In genomic region chr9:15286288-15286834, GRCh38 we compare ENCODE assay signal across 29 cellular contexts. TPM values are rescaled to one million over a fixed set of nuclear protein-coding genes. Genes with fewer than 3 reads are reported as not detected.
DNase-seq lines count a peak whose midpoint lies in the region; ATAC-seq, FAIRE-seq and TF ChIP-seq lines count a peak whose summit lies in the region.
"Had no signal": no experiment of that assay in that cellular context is flagged by ENCODE, and none has a peak within 500 bp of the region (broad histone marks: within the 10 kb centered on the region; RNA-seq: fewer than 3 reads in every experiment).

No MANE protein-coding gene starts in this region.

- H3K4me1 ChIP-seq in naive thymus-derived CD4-positive, alpha-beta T cell (ENCODE audit: control insufficient read depth in 2 of 2, insufficient read depth in 2 of 2, low read length in 2 of 2) = peaks cover 0 to 23% of the 10 kb centered on the region in 2 donors
- H3K4me1 ChIP-seq in HepG2 (ENCODE audit: insufficient read depth, low read length) = peaks cover 26% of the 10 kb centered on the region
- H3K4me1 ChIP-seq: psoas muscle, sigmoid colon, testis had no signal

- CTCF ChIA-PET in CD4-positive, alpha-beta T cell (lab: Charles Lee) = no interaction called here
- CTCF ChIA-PET in naive thymus-derived CD4-positive, alpha-beta T cell (lab: Charles Lee) = interaction anchor here (1.3 to 1.5 kb wide), 2 partner anchors 8 to 26 kb away, joined by 3 to 8 read pairs; no protein-coding TSS in a partner anchor
- CTCF ChIA-PET in HepG2 (lab: Yijun Ruan, JAX; ENCODE audit: low intra/inter-chr PET ratio, low total read pairs) = no interaction called here

- H3K27me3 Mint-ChIP-seq in CD4-positive, alpha-beta T cell = no peaks in the 10 kb centered on the region
- H3K27me3 Mint-ChIP-seq in central memory CD8-positive, alpha-beta T cell = no peaks in the 10 kb centered on the region
- H3K27me3 Mint-ChIP-seq in naive thymus-derived CD4-positive, alpha-beta T cell = no peaks in the 10 kb centered on the region

- no peak for TF ChIP-seq RAD21 in HepG2 (CRISPR knock-in tag; IDR thresholded peaks at IDR 0.05)

- no peak overlapping the region for H3K4me3 ChIP-seq in naive thymus-derived CD4-positive, alpha-beta T cell (ENCODE audit: low read length)
- no peak overlapping the region for H3K4me3 ChIP-seq in coronary artery
- no peak overlapping the region for H3K4me3 ChIP-seq in HepG2 (replicated peaks in 1 of 3; ENCODE audit: insufficient read depth in 1 of 3, low read depth in 2 of 3, low read length in 3 of 3)
- H3K4me3 ChIP-seq: GM23338, psoas muscle, sigmoid colon had no signal

- BruUV-seq in HepG2 (replicated peaks; lab: Mats Ljungman, UMichigan) = no TSS peak

- no peak for FAIRE-seq in HepG2 (lab: Jason Lieb, UNC)
- FAIRE-seq: urothelium cell line had no signal

- intact Hi-C loops in CD4-positive, alpha-beta T cell (cut with DNase I, micrococcal nuclease) = no loop called here
- intact Hi-C loops in naive thymus-derived CD4-positive, alpha-beta T cell (cut with micrococcal nuclease) = no loop called here
- intact Hi-C loops in HepG2 (cut with micrococcal nuclease; ENCODE audit: unreplicated experiment) = no loop called here

- no peak overlapping the region for H3K4me3 Mint-ChIP-seq in CD4-positive, alpha-beta T cell
- no peak overlapping the region for H3K4me3 Mint-ChIP-seq in central memory CD8-positive, alpha-beta T cell
- peak overlapping the region in 5 of 10 donors; percentile 1 to 41 (median 11) for H3K4me3 Mint-ChIP-seq in naive thymus-derived CD4-positive, alpha-beta T cell
- H3K4me3 Mint-ChIP-seq: GM23338; T-helper 1 cell treated with Interleukin-12 subunit alpha and Interleukin-12 subunit beta and Interleukin-4 antibody, amounts not matched to agents 30 μg/mL and 1 μg/mL, for 36 hours had no signal

- H2AFZ ChIP-seq in HepG2 (ENCODE audit: low read length) = no peak overlapping the region
- H2AFZ ChIP-seq: GM23338 had no signal

- peaks cover 61% of the 10 kb centered on the region for H3K79me2 ChIP-seq in HepG2 (ENCODE audit: insufficient read depth, low read length)

- H3K27me3 ChIP-seq in CD4-positive, alpha-beta T cell (ENCODE audit: control insufficient read depth, insufficient read depth, low read length) = no peaks in the 10 kb centered on the region
- H3K27me3 ChIP-seq in naive thymus-derived CD4-positive, alpha-beta T cell (ENCODE audit: control insufficient read depth in 2 of 2, insufficient read depth in 2 of 2, low read length in 2 of 2) = no peaks in the 10 kb centered on the region
- no peaks in the 10 kb centered on the region for H3K27me3 ChIP-seq in HepG2 (ENCODE audit: control insufficient read depth in 1 of 2, insufficient read depth in 2 of 2, low read length in 2 of 2)
- H3K27me3 ChIP-seq: sigmoid colon, testis had no signal

- no peak for TF ChIP-seq POLR2A in HepG2 (IDR thresholded peaks at IDR 0.05; ENCODE audit: insufficient read depth in 1 of 2, low read depth in 2 of 2, low read length in 2 of 2)

- H3K9ac ChIP-seq in HepG2 (ENCODE audit: insufficient read depth, low read depth, low read length) = no peak overlapping the region

- TF ChIP-seq EP300 in HepG2 (IDR thresholded peaks at IDR 0.05; ENCODE audit: low read depth in 2 of 2, low read length in 2 of 2) (no peak), HepG2 (CRISPR knock-in tag; IDR thresholded peaks at IDR 0.05; ENCODE audit: borderline replicate concordance) (no peak)

- H4K20me1 ChIP-seq in HepG2 (ENCODE audit: insufficient read depth, low read length) = no peaks in the 10 kb centered on the region

- TF ChIP-seq CTCF in CD4-positive, alpha-beta T cell (IDR thresholded peaks at IDR 0.05) = no peak
- TF ChIP-seq CTCF in coronary artery (IDR thresholded peaks at IDR 0.05) (no peak), HepG2 (CRISPR knock-in tag; IDR thresholded peaks at IDR 0.05) (no peak)

- H3K36me3 ChIP-seq in naive thymus-derived CD4-positive, alpha-beta T cell (ENCODE audit: control insufficient read depth in 2 of 3, insufficient read depth in 3 of 3, low read length in 3 of 3) = no peaks in the 10 kb centered on the region
- no peaks in the 10 kb centered on the region; a peak in 1 of 5 replicates for H3K36me3 ChIP-seq in HepG2 (replicated peaks in 1 of 2; ENCODE audit: control insufficient read depth in 1 of 2, insufficient read depth in 2 of 2, low read length in 2 of 2)
- H3K36me3 ChIP-seq: sigmoid colon had no signal

- H3K27ac ChIP-seq in CD4-positive, alpha-beta T cell (ENCODE audit: low read depth, low read length) = no peak overlapping the region
- no peak overlapping the region for H3K27ac ChIP-seq in naive thymus-derived CD4-positive, alpha-beta T cell (ENCODE audit: low read depth, low read length)
- H3K27ac ChIP-seq in coronary artery = no peak overlapping the region
- H3K27ac ChIP-seq in HepG2 (ENCODE audit: extremely low read length, insufficient read depth, low read length) = no peak overlapping the region
- H3K27ac ChIP-seq: HL-60, psoas muscle, sigmoid colon, testis had no signal

- peaks cover 72% of the 10 kb centered on the region for H3K4me1 Mint-ChIP-seq in CD4-positive, alpha-beta T cell (ENCODE audit: low read depth)
- peaks cover 36% of the 10 kb centered on the region for H3K4me1 Mint-ChIP-seq in central memory CD8-positive, alpha-beta T cell
- peaks cover 19 to 81% (median 63%) of the 10 kb centered on the region in 7 donors for H3K4me1 Mint-ChIP-seq in naive thymus-derived CD4-positive, alpha-beta T cell

- 72% methylated on average over 4 of the region's 4 CpGs for WGBS in HepG2 (ENCODE audit: low lambda C conversion rate)

- no peak for DNase-seq in CD4-positive, alpha-beta T cell
- DNase-seq in KBM-7 (peak; percentile 20), coronary artery (ENCODE audit: low spot score) (no peak), HepG2 (ENCODE audit: low spot score) (no peak)
- no peak for DNase-seq in central memory CD8-positive, alpha-beta T cell (ENCODE audit: low spot score in 2 of 2)
- DNase-seq in naive thymus-derived CD4-positive, alpha-beta T cell = no peak
- DNase-seq in stimulated activated naive CD4-positive, alpha-beta T cell (lab: John Stamatoyannopoulos, UW) = no peak
- DNase-seq: activated CD4-positive, alpha-beta T cell treated with anti-CD3 and anti-CD28 coated beads for 4 hours; activated CD8-positive, alpha-beta memory T cell treated with anti-CD3 and anti-CD28 coated beads for 24 hours; C1 segment of cervical spinal cord; effector CD8-positive, alpha-beta T cell; foreskin fibroblast; head of caudate nucleus; left cardiac atrium; mammary epithelial cell; NCI-H1694; NCI-H2171 treated with DMSO at 0.1 percent for 48 hours; NCI-H526; psoas muscle; sigmoid colon; stimulated activated CD4-positive, alpha-beta T cell treated with anti-CD3 and anti-CD28 coated beads, Interleukin-4, amount 100 ng/mL, for 24 hours; stimulated activated naive CD4-positive, alpha-beta T cell treated with Interleukin-2 at 50 U/mL for 16 hours; testis had no signal

- no peaks in the 10 kb centered on the region for H3K9me3 ChIP-seq in CD4-positive, alpha-beta T cell (ENCODE audit: control insufficient read depth, low read length)
- H3K9me3 ChIP-seq in naive thymus-derived CD4-positive, alpha-beta T cell (ENCODE audit: control insufficient read depth in 2 of 3, low read length in 3 of 3) = no peaks in the 10 kb centered on the region
- H3K9me3 ChIP-seq in HepG2 (ENCODE audit: low read length) = no peaks in the 10 kb centered on the region
- H3K9me3 ChIP-seq: psoas muscle, sigmoid colon, testis had no signal

- in situ Hi-C loops in KBM-7 (cut with MboI; ENCODE audit: low pct_unique_long_range_greater_than_20kb, low sequenced_read_pairs) (loop anchor here (25.0 kb wide), 1 partner anchor 126 kb away; the partner anchor contains the start of gene SNAPC3), HepG2 (cut with HindIII; ENCODE audit: extremely low pct_ligation_motif_present, low pct_unique_long_range_greater_than_20kb) (loop anchor here (25.0 kb wide), 1 partner anchor 126 kb away; the partner anchor contains the start of gene SNAPC3)

- peak overlapping the region; percentile 4 for H3K27ac Mint-ChIP-seq in CD4-positive, alpha-beta T cell
- H3K27ac Mint-ChIP-seq in central memory CD8-positive, alpha-beta T cell (ENCODE audit: low read depth) = peak overlapping the region; percentile 54
- peak overlapping the region in 8 of 9 donors; percentile 3 to 99 (median 48) for H3K27ac Mint-ChIP-seq in naive thymus-derived CD4-positive, alpha-beta T cell

- no peak overlapping the region for H3K4me2 ChIP-seq in HepG2 (ENCODE audit: low read depth, low read length)
- H3K4me2 ChIP-seq: GM23338 had no signal

- H3K36me3 Mint-ChIP-seq in CD4-positive, alpha-beta T cell (ENCODE audit: low read depth) = peaks cover 21% of the 10 kb centered on the region
- H3K36me3 Mint-ChIP-seq in central memory CD8-positive, alpha-beta T cell (ENCODE audit: insufficient read depth) = peaks cover 4% of the 10 kb centered on the region
- H3K36me3 Mint-ChIP-seq in naive thymus-derived CD4-positive, alpha-beta T cell = peaks cover 8 to 33% (median 13%) of the 10 kb centered on the region in 5 donors

- no peak for ATAC-seq in CD4-positive, alpha-beta T cell (ENCODE audit: poor library complexity)
- no peak for ATAC-seq in central memory CD8-positive, alpha-beta T cell (replicated peaks; ENCODE audit: extremely low read depth, poor library complexity, severe bottlenecking)
- no peak for ATAC-seq in naive thymus-derived CD4-positive, alpha-beta T cell
- ATAC-seq in HepG2 = no peak
- no peak for ATAC-seq in GM19452 (IDR thresholded peaks at IDR 0.05; ENCODE audit: unreplicated experiment)
- ATAC-seq: esophagus mucosa, GM23338, left cardiac atrium, psoas muscle had no signal

- H3K9me3 Mint-ChIP-seq in CD4-positive, alpha-beta T cell = no peaks in the 10 kb centered on the region
- H3K9me3 Mint-ChIP-seq in central memory CD8-positive, alpha-beta T cell = no peaks in the 10 kb centered on the region
- peaks cover 0 to 5% (median 0%) of the 10 kb centered on the region in 11 donors for H3K9me3 Mint-ChIP-seq in naive thymus-derived CD4-positive, alpha-beta T cell
- H3K9me3 Mint-ChIP-seq: T-helper 1 cell treated with Interleukin-12 subunit alpha and Interleukin-12 subunit beta and Interleukin-4 antibody, amounts not matched to agents 30 μg/mL and 1 μg/mL, for 36 hours had no signal

- POLR2A ChIA-PET in CD4-positive, alpha-beta T cell (lab: Charles Lee) = interaction anchor here (1.8 kb wide), 1 partner anchor 13 kb away, joined by 13 read pairs; no protein-coding TSS in a partner anchor
- POLR2A ChIA-PET in naive thymus-derived CD4-positive, alpha-beta T cell (lab: Charles Lee) = interaction anchor here (0.6 to 1.6 kb wide), 6 partner anchors 9 to 184 kb away, joined by 3 to 11 read pairs (median 4); partner anchors contain the start of gene TTC39B
- POLR2A ChIA-PET in HepG2 (lab: Yijun Ruan, JAX) = interaction anchor here (1.7 kb wide), 1 partner anchor 10 kb away, joined by 4 read pairs; no protein-coding TSS in a partner anchor

RNA-seq across cellular contexts. Expression of gene TTC39B, which starts 20.7 kb away (rescaled TPM):
- 10 to 100 TPM; 37.6 to 43.6 TPM for total RNA-seq in CD4-positive, alpha-beta T cell
- total RNA-seq in naive thymus-derived CD4-positive, alpha-beta T cell = 10 to 100 TPM; 29.1 to 49.3 (median 42.8) TPM
- 10 to 100 TPM; 10.0 to 14.9 TPM for polyA plus RNA-seq in naive thymus-derived CD4-positive, alpha-beta T cell
- total RNA-seq in HepG2 (2016; rRNA removed; fragmentation: Illumina TruSeq; extraction: Trizol) = 18.5 and 19.4 TPM in 2 replicates
- 3.7 and 4.6 TPM in 2 replicates for total RNA-seq in HepG2 (2016; cell fraction: cytosol; rRNA removed; fragmentation: Illumina TruSeq; extraction: Trizol; ENCODE audit: low read depth)
- 19.8 and 20.5 TPM in 2 replicates for total RNA-seq in HepG2 (2016; cell fraction: insoluble cytoplasmic fraction; rRNA removed; fragmentation: Illumina TruSeq; extraction: Trizol)
- total RNA-seq in HepG2 (2016; cell fraction: membrane; rRNA removed; fragmentation: Illumina TruSeq; extraction: Trizol) = 7.6 and 10.4 TPM in 2 replicates
- total RNA-seq in HepG2 (2016; cell fraction: nucleus; rRNA removed; fragmentation: Illumina TruSeq; extraction: Trizol) = 28.5 and 32.5 TPM in 2 replicates
- polyA plus RNA-seq in HepG2 (2011; rRNA removed) = 9.8 and 14.3 TPM in 2 replicates
- 4.3 and 4.7 TPM in 2 replicates for polyA plus RNA-seq in HepG2 (2011; cell fraction: cytosol; rRNA removed)
- polyA plus RNA-seq in HepG2 (2011; cell fraction: nucleus; rRNA removed) = 19.0 and 22.8 TPM in 2 replicates
- 5.4 and 7.7 TPM in 2 replicates for polyA plus RNA-seq in HepG2 (2012)
- 1.6 and 1.8 TPM in 2 replicates for polyA plus RNA-seq in HepG2 (2016; cell fraction: cytosol; fragmentation: Illumina TruSeq; extraction: Trizol; ENCODE audit: low read depth)
- 9.2 and 10.2 TPM in 2 replicates for polyA plus RNA-seq in HepG2 (2016; cell fraction: insoluble cytoplasmic fraction; fragmentation: Illumina TruSeq; extraction: Trizol; ENCODE audit: low read depth)
- 3.8 and 4.1 TPM in 2 replicates for polyA plus RNA-seq in HepG2 (2016; cell fraction: membrane; fragmentation: Illumina TruSeq; extraction: Trizol; ENCODE audit: low read depth)
- 20.6 and 23.2 TPM in 2 replicates for polyA plus RNA-seq in HepG2 (2016; cell fraction: nucleus; fragmentation: Illumina TruSeq; extraction: Trizol; ENCODE audit: insufficient read depth, low read depth)
- polyA minus RNA-seq in HepG2 (2011; rRNA and poly(A)+ RNA removed; ENCODE audit: low replicate concordance) = 0.61 and 32.6 TPM in 2 replicates
- 14.8 and 15.7 TPM in 2 replicates for polyA minus RNA-seq in HepG2 (2011; cell fraction: cytosol; rRNA and poly(A)+ RNA removed)
- polyA minus RNA-seq in HepG2 (2011; cell fraction: nucleus; rRNA and poly(A)+ RNA removed) = 59.2 and 75.3 TPM in 2 replicates

Comparison
In these comparisons a context has a peak if more than half of its experiments do, and no peak if none do; other contexts are left out.
1. H3K27ac Mint-ChIP-seq: peak in every context shown above with its lines; median percentile 54 in central memory CD8-positive, alpha-beta T cell; 48 in naive thymus-derived CD4-positive, alpha-beta T cell; 4 in CD4-positive, alpha-beta T cell.